ENCODE assay signal across 9 cellular contexts in the genomic region with DNA sequence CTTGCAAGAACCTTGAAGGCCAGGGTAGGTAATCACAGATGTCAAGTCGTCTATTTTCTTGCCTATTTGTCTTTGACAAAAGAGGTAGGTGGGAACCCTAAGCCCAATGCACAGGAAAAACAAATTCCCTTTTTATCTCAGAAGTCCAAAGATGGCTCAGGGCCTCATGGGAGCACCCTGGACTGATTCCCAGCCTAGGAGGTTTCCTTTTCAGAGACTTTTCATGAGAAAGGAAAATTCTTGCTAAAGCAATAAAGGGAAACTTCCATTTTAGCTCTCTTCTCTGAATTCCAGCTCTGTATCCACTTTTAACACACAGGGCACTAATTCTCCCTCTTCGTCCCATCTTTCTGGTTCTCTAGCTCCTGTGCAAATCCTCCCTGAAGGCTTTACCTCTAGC. TPM values are rescaled to one million over a fixed set of nuclear protein-coding genes. Genes with fewer than 3 reads are reported as not detected.
DNase-seq lines count a peak whose midpoint lies in the region; ATAC-seq, FAIRE-seq and TF ChIP-seq lines count a peak whose summit lies in the region.
"Had no signal": no experiment of that assay in that cellular context is flagged by ENCODE, and none has a peak within 500 bp of the region (broad histone marks: within the 10 kb centered on the region; RNA-seq: fewer than 3 reads in every experiment).

No MANE protein-coding gene starts in this region.

- FAIRE-seq in HepG2 (lab: Jason Lieb, UNC): no peak
- FAIRE-seq: TTC549 had no signal

- no peak for TF ChIP-seq RAD21 in HepG2 (CRISPR knock-in tag; IDR thresholded peaks at IDR 0.05)

- H3K9ac ChIP-seq in HepG2 (ENCODE audit: insufficient read depth, low read depth, low read length): peak overlapping the region; percentile 79; the same call in 1 of the 2 replicates

- peak overlapping the region; percentile 84 to 97 (median 96) for H3K27ac Mint-ChIP-seq in naive thymus-derived CD8-positive, alpha-beta T cell

- H3K36me3 Mint-ChIP-seq in naive thymus-derived CD8-positive, alpha-beta T cell: peaks cover 17 to 42% (median 31%) of the 10 kb centered on the region in 3 donors

- H3K9me3 ChIP-seq in HepG2 (ENCODE audit: low read length) (no peaks in the 10 kb centered on the region), right lobe of liver (no peaks in the 10 kb centered on the region), aorta (ENCODE audit: control insufficient read depth, low read length) (no peaks in the 10 kb centered on the region)

- TF ChIP-seq EP300 in HepG2 (IDR thresholded peaks at IDR 0.05; ENCODE audit: low read depth in 2 of 2, low read length in 2 of 2): no peak
- TF ChIP-seq EP300 in HepG2 (CRISPR knock-in tag; IDR thresholded peaks at IDR 0.05; ENCODE audit: borderline replicate concordance): no peak

- WGBS in HepG2 (ENCODE audit: low lambda C conversion rate): 63% methylated on average over 2 of the region's 2 CpGs
- 50% methylated on average over 2 of the region's 2 CpGs for WGBS in right lobe of liver (ENCODE audit: insufficient coverage, low coverage, low lambda C conversion rate, missing lambda C conversion rate)
- 3 to 6% methylated on average over 2 of the region's 2 CpGs for WGBS in aorta, 2 donors

- no peaks in the 10 kb centered on the region for H3K79me2 ChIP-seq in HepG2 (ENCODE audit: insufficient read depth, low read length)

- no peaks in the 10 kb centered on the region; a peak in 1 of 5 replicates for H3K27me3 ChIP-seq in HepG2 (ENCODE audit: control insufficient read depth in 1 of 2, insufficient read depth in 2 of 2, low read length in 2 of 2)
- no peaks in the 10 kb centered on the region for H3K27me3 ChIP-seq in right lobe of liver
- H3K27me3 ChIP-seq in aorta (ENCODE audit: control insufficient read depth in 1 of 2, insufficient read depth in 2 of 2, low read length in 1 of 2): no peaks in the 10 kb centered on the region

- TF ChIP-seq POLR2A in HepG2 (IDR thresholded peaks at IDR 0.05; ENCODE audit: insufficient read depth in 1 of 2, low read depth in 2 of 2, low read length in 2 of 2) (no peak), right lobe of liver (IDR thresholded peaks at IDR 0.05) (no peak)

- POLR2A ChIA-PET in HepG2 (lab: Yijun Ruan, JAX): no interaction called here
- POLR2A ChIA-PET in naive thymus-derived CD8-positive, alpha-beta T cell (lab: Charles Lee): interaction anchor here (1.0 to 1.8 kb wide), 3 partner anchors 9 to 244 kb away, joined by 3 to 9 read pairs (median 6); a partner anchor contains a TSS

- CTCF ChIA-PET in HepG2 (lab: Yijun Ruan, JAX; ENCODE audit: low intra/inter-chr PET ratio, low total read pairs): no interaction called here

- no TSS peak for BruUV-seq in HepG2 (replicated peaks; lab: Mats Ljungman, UMichigan)

- peak overlapping the region; percentile 92 for H3K4me2 ChIP-seq in HepG2 (ENCODE audit: low read depth, low read length)

- DNase-seq in HepG2 (ENCODE audit: low spot score): no peak
- DNase-seq in right lobe of liver: no peak
- peak; percentile 22 for DNase-seq in ecto neural progenitor cell (ENCODE audit: low spot score)
- no peak for DNase-seq in naive thymus-derived CD8-positive, alpha-beta T cell
- peak in 1 of 2 donors; percentile 77 for DNase-seq in aorta
- DNase-seq in NCI-H1694 (lab: John Stamatoyannopoulos, UW): no peak
- no peak for DNase-seq in activated effector memory CD4-positive, alpha-beta T cell treated with Interleukin-2 at 50 U/mL for 16 hours

- H3K9me3 Mint-ChIP-seq in naive thymus-derived CD8-positive, alpha-beta T cell: peaks cover 0 to 3% (median 0%) of the 10 kb centered on the region in 9 donors

- no peaks in the 10 kb centered on the region for H3K27me3 Mint-ChIP-seq in naive thymus-derived CD8-positive, alpha-beta T cell

- in situ Hi-C loops in HepG2 (cut with HindIII; ENCODE audit: extremely low pct_ligation_motif_present, low pct_unique_long_range_greater_than_20kb): no loop called here

- no peak overlapping the region for H2AFZ ChIP-seq in HepG2 (ENCODE audit: low read length)

- H4K20me1 ChIP-seq in HepG2 (ENCODE audit: insufficient read depth, low read length): no peaks in the 10 kb centered on the region

- peak overlapping the region; percentile 93 to 97 (median 96) for H3K4me3 Mint-ChIP-seq in naive thymus-derived CD8-positive, alpha-beta T cell

- ATAC-seq in HepG2 (no peak), right lobe of liver (no peak), aorta (ENCODE audit: low FRiP score) (no peak), GM21367 (IDR thresholded peaks at IDR 0.05; ENCODE audit: unreplicated experiment) (no peak)
- no peak for ATAC-seq in naive thymus-derived CD8-positive, alpha-beta T cell

- peak overlapping the region in 2 of 3 experiments; percentile 83 to 89; a peak in 4 of 6 replicates for H3K4me3 ChIP-seq in HepG2 (replicated peaks in 1 of 3; ENCODE audit: insufficient read depth in 1 of 3, low read depth in 2 of 3, low read length in 3 of 3)
- peak overlapping the region in 1 of 3 donors; percentile 91 for H3K4me3 ChIP-seq in right lobe of liver
- peak overlapping the region; percentile 32 to 92 for H3K4me3 ChIP-seq in aorta (ENCODE audit: low read length in 2 of 2)

- H3K36me3 ChIP-seq in HepG2 (replicated peaks in 1 of 2; ENCODE audit: control insufficient read depth in 1 of 2, insufficient read depth in 2 of 2, low read length in 2 of 2): peaks cover 5 to 10% of the 10 kb centered on the region in 2 experiments; a peak in 4 of 5 replicates
- peaks cover 0 to 31% (median 4%) of the 10 kb centered on the region in 4 donors for H3K36me3 ChIP-seq in right lobe of liver
- H3K36me3 ChIP-seq in aorta (ENCODE audit: control insufficient read depth in 1 of 2, insufficient read depth in 2 of 2, low read length in 1 of 2): peaks cover 5 to 7% of the 10 kb centered on the region in 2 donors

- TF ChIP-seq CTCF in HepG2 (CRISPR knock-in tag; IDR thresholded peaks at IDR 0.05) (no peak), right lobe of liver (IDR thresholded peaks at IDR 0.05) (no peak)

- H3K4me1 Mint-ChIP-seq in naive thymus-derived CD8-positive, alpha-beta T cell: peaks cover 21 to 60% (median 45%) of the 10 kb centered on the region in 4 donors

- H3K27ac ChIP-seq in HepG2 (ENCODE audit: extremely low read length, insufficient read depth, low read length) (no peak overlapping the region), right lobe of liver (peak overlapping the region in 1 of 3 donors; percentile 90), aorta (ENCODE audit: low read depth in 1 of 2, low read length in 2 of 2) (peak overlapping the region; percentile 36 to 61)

- intact Hi-C loops in HepG2 (cut with micrococcal nuclease; ENCODE audit: unreplicated experiment): no loop called here
- intact Hi-C loops in right lobe of liver (cut with DNase I): no loop called here
- intact Hi-C loops in aorta (cut with DNase I): no loop called here

- H3K4me1 ChIP-seq in HepG2 (ENCODE audit: insufficient read depth, low read length) (peaks cover 18% of the 10 kb centered on the region), right lobe of liver (peaks cover 0 to 12% (median 3%) of the 10 kb centered on the region in 4 donors), aorta (ENCODE audit: control insufficient read depth in 1 of 2, insufficient read depth in 2 of 2, low read length in 2 of 2) (peaks cover 0 to 2% of the 10 kb centered on the region in 2 donors)

TF ChIP-seq in HepG2, 621 proteins besides CTCF, POLR2A, EP300 and RAD21:
- TF ChIP-seq ZNF558 (CRISPR knock-in tag; IDR thresholded peaks at IDR 0.05; ENCODE audit: borderline replicate concordance) (no peak), SNAPC2 (CRISPR knock-in tag; IDR thresholded peaks at IDR 0.05) (no peak), ZNF816 (CRISPR knock-in tag; IDR thresholded peaks at IDR 0.05; ENCODE audit: borderline replicate concordance) (no peak)

RNA-seq across cellular contexts. Expression of a gene that starts 1.2 kb away (rescaled TPM):
- 6.6 and 7.7 TPM in 2 replicates for total RNA-seq in HepG2 (2016; rRNA removed; fragmentation: Illumina TruSeq; extraction: Trizol)
- total RNA-seq in HepG2 (2016; cell fraction: cytosol; rRNA removed; fragmentation: Illumina TruSeq; extraction: Trizol; ENCODE audit: low read depth): 1.9 and 2.0 TPM in 2 replicates
- total RNA-seq in HepG2 (2016; cell fraction: insoluble cytoplasmic fraction; rRNA removed; fragmentation: Illumina TruSeq; extraction: Trizol): 7.2 and 8.6 TPM in 2 replicates
- 8.1 and 8.6 TPM in 2 replicates for total RNA-seq in HepG2 (2016; cell fraction: membrane; rRNA removed; fragmentation: Illumina TruSeq; extraction: Trizol)
- 6.9 and 7.9 TPM in 2 replicates for total RNA-seq in HepG2 (2016; cell fraction: nucleus; rRNA removed; fragmentation: Illumina TruSeq; extraction: Trizol)
- 4.4 and 4.9 TPM in 2 replicates for polyA plus RNA-seq in HepG2 (2011; rRNA removed)
- 2.6 and 3.4 TPM in 2 replicates for polyA plus RNA-seq in HepG2 (2011; cell fraction: cytosol; rRNA removed)
- polyA plus RNA-seq in HepG2 (2011; cell fraction: nucleus; rRNA removed): 6.1 and 9.1 TPM in 2 replicates
- 3.3 and 3.7 TPM in 2 replicates for polyA plus RNA-seq in HepG2 (2012)
- polyA plus RNA-seq in HepG2 (2016; cell fraction: cytosol; fragmentation: Illumina TruSeq; extraction: Trizol; ENCODE audit: low read depth): 1.4 TPM in 2 replicates
- polyA plus RNA-seq in HepG2 (2016; cell fraction: insoluble cytoplasmic fraction; fragmentation: Illumina TruSeq; extraction: Trizol; ENCODE audit: low read depth): 4.4 and 5.3 TPM in 2 replicates
- polyA plus RNA-seq in HepG2 (2016; cell fraction: membrane; fragmentation: Illumina TruSeq; extraction: Trizol; ENCODE audit: low read depth): 3.3 and 3.7 TPM in 2 replicates
- 5.0 and 8.2 TPM in 2 replicates for polyA plus RNA-seq in HepG2 (2016; cell fraction: nucleus; fragmentation: Illumina TruSeq; extraction: Trizol; ENCODE audit: insufficient read depth, low read depth)
- 8.5 and 35.7 TPM in 2 replicates for polyA minus RNA-seq in HepG2 (2011; rRNA and poly(A)+ RNA removed; ENCODE audit: low replicate concordance)
- 3.3 and 4.2 TPM in 2 replicates for polyA minus RNA-seq in HepG2 (2011; cell fraction: cytosol; rRNA and poly(A)+ RNA removed)
- polyA minus RNA-seq in HepG2 (2011; cell fraction: nucleus; rRNA and poly(A)+ RNA removed): 11.2 and 23.7 TPM in 2 replicates
- total RNA-seq in right lobe of liver: 1 to 10 TPM; 6.5 to 8.4 (median 7.2) TPM
- total RNA-seq in naive thymus-derived CD8-positive, alpha-beta T cell: 10 to 100 TPM; 36.8 to 40.8 TPM
- 10 to 100 TPM; 10.4 to 15.8 (median 15.6) TPM for polyA plus RNA-seq in naive thymus-derived CD8-positive, alpha-beta T cell
- 10 to 100 TPM; 19.4 to 22.4 TPM for total RNA-seq in aorta
- polyA plus RNA-seq in aorta: 10 to 100 TPM in 1 of 2 donors, 1 to 10 TPM in 1; 9.0 to 15.3 TPM
